In the genomic region with DNA sequence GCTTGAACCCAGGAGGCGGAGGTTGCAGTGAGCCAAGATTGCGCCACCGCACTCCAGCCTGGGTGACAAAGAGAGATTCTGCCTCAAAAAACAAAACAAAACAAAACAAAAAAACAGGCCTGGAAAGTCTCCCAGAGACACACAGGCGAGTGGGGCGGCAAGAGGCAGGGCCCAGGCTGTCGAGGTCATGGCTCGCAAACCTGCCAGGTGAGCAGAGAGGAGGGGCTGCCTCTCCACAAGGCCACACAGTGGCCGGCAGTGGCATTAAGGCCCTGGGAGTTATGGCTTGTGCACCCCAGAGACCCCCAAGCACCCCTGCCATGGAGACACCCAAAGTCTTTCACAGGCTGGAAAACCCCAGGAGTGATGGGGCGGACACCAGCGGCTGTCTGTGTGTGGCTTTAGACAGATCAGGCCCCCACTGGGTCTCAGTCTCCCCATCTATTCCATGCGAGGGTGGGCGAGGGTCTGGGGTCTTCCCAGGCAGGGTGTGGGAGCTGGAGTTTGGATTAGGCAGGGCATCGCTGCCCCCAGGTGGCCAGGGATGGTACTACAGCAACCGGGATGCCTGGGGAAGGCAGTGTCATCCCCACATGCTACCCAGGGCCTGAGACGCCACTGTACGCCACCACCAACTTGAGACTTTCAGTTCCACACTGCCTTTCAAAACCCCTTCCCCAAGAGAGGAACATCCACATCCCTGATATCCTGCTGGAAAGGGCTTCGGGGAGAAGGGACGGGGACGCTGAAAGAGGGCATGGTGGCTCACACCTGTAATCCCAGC, we compare ENCODE assay signal across 8 cellular contexts. TPM values are rescaled to one million over a fixed set of nuclear protein-coding genes. Genes with fewer than 3 reads are reported as not detected.
DNase-seq lines count a peak whose midpoint lies in the region; ATAC-seq and TF ChIP-seq lines count a peak whose summit lies in the region.

No MANE protein-coding gene starts in this region.

- no peaks in the 10 kb centered on the region for H3K9me3 Mint-ChIP-seq in Caco-2 (ENCODE audit: unreplicated experiment)
- no peaks in the 10 kb centered on the region for H3K9me3 Mint-ChIP-seq in T-helper 2 cell treated with Interferon-gamma antibody and Interleukin-4, amounts not matched to agents 5 μg/mL and 100 μg/mL, for 36 hours

- TF ChIP-seq CTCF in Caco-2 (IDR thresholded peaks at IDR 0.05; ENCODE audit: insufficient read depth in 1 of 2, low read depth in 1 of 2, low read length in 1 of 2, severe bottlenecking in 1 of 2, unreplicated experiment in 1 of 2) (peak; percentile 87 to 90), astrocyte of the cerebellum (IDR thresholded peaks at IDR 0.05; ENCODE audit: low read depth, low read length, missing control alignments) (peak; percentile 93)

- no peak overlapping the region for H3K4me3 Mint-ChIP-seq in Caco-2 (ENCODE audit: unreplicated experiment)
- no peak overlapping the region for H3K4me3 Mint-ChIP-seq in T-helper 2 cell treated with Interferon-gamma antibody and Interleukin-4, amounts not matched to agents 5 μg/mL and 100 μg/mL, for 36 hours

- no peak overlapping the region for H3K27ac ChIP-seq in iPS DF 6.9 (ENCODE audit: low read length)

- no peaks in the 10 kb centered on the region for H3K4me1 ChIP-seq in Caco-2
- no peaks in the 10 kb centered on the region for H3K4me1 ChIP-seq in iPS DF 6.9 (ENCODE audit: control insufficient read depth, insufficient read depth, low read length)

- DNase-seq in Caco-2 (peak; percentile 61 to 79), astrocyte of the cerebellum (ENCODE audit: low read depth) (no peak), iPS DF 6.9 (ENCODE audit: low read depth, low spot score) (peak; percentile 67)
- peak; percentile 57 for DNase-seq in T-helper 2 cell treated with Interferon-gamma antibody and Interleukin-4, amounts not matched to agents 5 μg/mL and 100 μg/mL, for 36 hours (ENCODE audit: low spot score)
- DNase-seq in stimulated activated CD4-positive, alpha-beta T cell treated with anti-CD3 and anti-CD28 coated beads, Interleukin-15, amount 100 ng/mL, for 1 hour (ENCODE audit: low read depth in 1 of 2, low spot score in 1 of 2) = peak; percentile 61 to 75

- BruUV-seq in Caco-2 (replicated peaks; lab: Mats Ljungman, UMichigan) = no TSS peak

- CTCF ChIA-PET in Caco-2 (lab: Charles Lee) = interaction anchor here (0.8 to 2.6 kb wide), 5 partner anchors 99 to 302 kb away, joined by 3 to 32 read pairs (median 5); no protein-coding TSS in a partner anchor

- H3K27me3 ChIP-seq in Caco-2 (replicated peaks; ENCODE audit: control insufficient read depth, insufficient read depth, low read length) (no peaks in the 10 kb centered on the region), iPS DF 6.9 (ENCODE audit: control insufficient read depth, insufficient read depth, low read length) (no peaks in the 10 kb centered on the region)

- H3K4me3 ChIP-seq in Caco-2 (ENCODE audit: low read depth, low read length) = no peak overlapping the region
- H3K4me3 ChIP-seq in astrocyte of the cerebellum (ENCODE audit: low read depth, low read length) = no peak overlapping the region
- no peak overlapping the region for H3K4me3 ChIP-seq in iPS DF 6.9 (ENCODE audit: low read length)

- H3K27ac Mint-ChIP-seq in Caco-2 (ENCODE audit: unreplicated experiment) = no peak overlapping the region
- no peak overlapping the region for H3K27ac Mint-ChIP-seq in T-helper 2 cell treated with Interferon-gamma antibody and Interleukin-4, amounts not matched to agents 5 μg/mL and 100 μg/mL, for 36 hours

- H3K36me3 Mint-ChIP-seq in Caco-2 (ENCODE audit: insufficient read depth, unreplicated experiment) = no peaks in the 10 kb centered on the region
- peaks cover 21% of the 10 kb centered on the region for H3K36me3 Mint-ChIP-seq in T-helper 2 cell treated with Interferon-gamma antibody and Interleukin-4, amounts not matched to agents 5 μg/mL and 100 μg/mL, for 36 hours (ENCODE audit: low read depth)

- H3K36me3 ChIP-seq in Caco-2 (ENCODE audit: control insufficient read depth, insufficient read depth, low read length) (no peaks in the 10 kb centered on the region), iPS DF 6.9 (ENCODE audit: control insufficient read depth, insufficient read depth, low read length) (no peaks in the 10 kb centered on the region; the same call in 1 of the 2 replicates)

- no peaks in the 10 kb centered on the region for H3K27me3 Mint-ChIP-seq in Caco-2 (ENCODE audit: insufficient read depth, unreplicated experiment)
- no peaks in the 10 kb centered on the region for H3K27me3 Mint-ChIP-seq in T-helper 2 cell treated with Interferon-gamma antibody and Interleukin-4, amounts not matched to agents 5 μg/mL and 100 μg/mL, for 36 hours (ENCODE audit: low read depth)

- no peaks in the 10 kb centered on the region for H3K9me3 ChIP-seq in Caco-2
- H3K9me3 ChIP-seq in iPS DF 6.9 (ENCODE audit: control insufficient read depth, insufficient read depth, low read length) = no peaks in the 10 kb centered on the region

- WGBS in iPS DF 6.9 (ENCODE audit: insufficient coverage, insufficient read length) = no CpG with 5 or more reads among the region's 19 CpGs

- ATAC-seq in HG02852 (IDR thresholded peaks at IDR 0.05; ENCODE audit: unreplicated experiment) (peak; percentile 51), GM18519 (IDR thresholded peaks at IDR 0.05; ENCODE audit: low FRiP score, unreplicated experiment) (no peak), HG03571 (IDR thresholded peaks at IDR 0.05; ENCODE audit: unreplicated experiment) (no peak)

- no peaks in the 10 kb centered on the region for H3K4me1 Mint-ChIP-seq in Caco-2 (ENCODE audit: low read depth, unreplicated experiment)
- peaks cover 8% of the 10 kb centered on the region for H3K4me1 Mint-ChIP-seq in T-helper 2 cell treated with Interferon-gamma antibody and Interleukin-4, amounts not matched to agents 5 μg/mL and 100 μg/mL, for 36 hours (ENCODE audit: low read depth)

- in situ Hi-C loops in astrocyte of the cerebellum (cut with HindIII; ENCODE audit: low sequenced_read_pairs) = loop anchor here (25.0 kb wide), 1 partner anchor 294 kb away; no protein-coding TSS in a partner anchor

- intact Hi-C loops in Caco-2 (cut with micrococcal nuclease; ENCODE audit: unreplicated experiment) = loop anchor here (1.0 kb wide), 1 partner anchor 108 kb away; no protein-coding TSS in a partner anchor

- POLR2A ChIA-PET in Caco-2 (lab: Charles Lee) = no interaction called here

RNA-seq across cellular contexts. Expression of gene CTRC, which starts 7.3 kb away (rescaled TPM):
- not detected in 2 replicates for total RNA-seq in Caco-2 (2022)

RNA-seq across cellular contexts. Expression of gene EFHD2, which starts 21.3 kb away (rescaled TPM):
- 29.5 and 30.3 TPM in 2 replicates for total RNA-seq in Caco-2 (2022)

RNA-seq across cellular contexts. Expression of gene CELA2A, which starts 25.6 kb away (rescaled TPM):
- not detected in 2 replicates for total RNA-seq in Caco-2 (2022)

RNA-seq across cellular contexts. Expression of gene CELA2B, which starts 44.9 kb away (rescaled TPM):
- not detected in 2 replicates for total RNA-seq in Caco-2 (2022)
